In genomic region chr14:20522332-20522731, GRCh38 we compare ENCODE assay signal across 28 cellular contexts. TPM values are rescaled to one million over a fixed set of nuclear protein-coding genes. Genes with fewer than 3 reads are reported as not detected.
"Had no signal": no experiment of that assay in that cellular context is flagged by ENCODE, and none has a peak within 500 bp of the region (broad histone marks: within the 10 kb centered on the region; RNA-seq: fewer than 3 reads in every experiment).

No MANE protein-coding gene starts in this region.

- H3K27ac Mint-ChIP-seq: activated CD4-positive, alpha-beta memory T cell treated with anti-CD3 and anti-CD28 coated beads for 36 hours; activated CD4-positive, alpha-beta T cell treated with anti-CD3 and anti-CD28 coated beads, Interleukin-2, amount 10 ng/mL, durations not matched to agents 7 days and 5 days; activated naive CD4-positive, alpha-beta T cell treated with anti-CD3 and anti-CD28 coated beads for 36 hours; activated naive CD8-positive, alpha-beta T cell; activated T-helper 17 cell treated with anti-CD3 and anti-CD28 coated beads, Interleukin-2, amount 50 U/mL, for 72 hours; T-helper 17 cell had no signal

- H3K36me3 ChIP-seq: brain microvascular endothelial cell, SJSA1 had no signal

- H3K27me3 ChIP-seq: brain microvascular endothelial cell had no signal

- H3K9me3 Mint-ChIP-seq: activated CD4-positive, alpha-beta memory T cell treated with anti-CD3 and anti-CD28 coated beads for 36 hours; activated CD4-positive, alpha-beta T cell treated with anti-CD3 and anti-CD28 coated beads, Interleukin-2, amount 10 ng/mL, durations not matched to agents 7 days and 5 days; activated naive CD4-positive, alpha-beta T cell treated with anti-CD3 and anti-CD28 coated beads for 36 hours; activated T-helper 17 cell treated with anti-CD3 and anti-CD28 coated beads, Interleukin-2, amount 50 U/mL, for 72 hours had no signal

- DNase-seq: activated CD4-positive, alpha-beta memory T cell treated with anti-CD3 and anti-CD28 coated beads for 36 hours; activated CD4-positive, alpha-beta T cell treated with anti-CD3 and anti-CD28 coated beads, Interleukin-2, amount 10 ng/mL, durations not matched to agents 7 days and 5 days; activated CD4-positive, CD25-positive, alpha-beta regulatory T cell; activated CD8-positive, alpha-beta memory T cell treated with anti-CD3 and anti-CD28 coated beads for 24 hours; activated gamma-delta T cell; activated naive CD4-positive, alpha-beta T cell treated with anti-CD3 and anti-CD28 coated beads for 36 hours; activated T-cell treated with anti-CD3 and anti-CD28 coated beads, Interleukin-2, amount 50 U/mL, for 48 hours; brain microvascular endothelial cell; cerebellar nuclear complex; Kasumi-1; KBM-7; NCI-H1105 treated with DMSO at 0.1 percent for 48 hours; NCI-H1436 treated with DMSO at 0.1 percent for 48 hours; NCI-H187; NCI-H2081; NCI-H446; NCI-H524; PC-3; SHP77; T-helper 17 cell; T1000 had no signal

- H3K4me3 ChIP-seq: SJSA1 had no signal

- H3K27ac ChIP-seq: brain microvascular endothelial cell, SJSA1, VCaP had no signal

- FAIRE-seq: RCC 7860 had no signal

- ATAC-seq: activated T-helper 17 cell treated with anti-CD3 and anti-CD28 coated beads, Interleukin-2, amount 50 U/mL, for 72 hours; PC-3; SK-N-SH treated with all-trans-retinoic acid at 6 μM for 48 hours; T-helper 17 cell had no signal

- H3K27me3 Mint-ChIP-seq: activated naive CD8-positive, alpha-beta T cell; activated T-helper 17 cell treated with anti-CD3 and anti-CD28 coated beads, Interleukin-2, amount 50 U/mL, for 72 hours; T-helper 17 cell had no signal

- H3K4me1 ChIP-seq: SJSA1 had no signal

- H3K36me3 Mint-ChIP-seq: activated CD4-positive, alpha-beta memory T cell treated with anti-CD3 and anti-CD28 coated beads for 36 hours; activated naive CD8-positive, alpha-beta T cell had no signal

- H3K4me3 Mint-ChIP-seq: activated CD4-positive, alpha-beta memory T cell treated with anti-CD3 and anti-CD28 coated beads for 36 hours; activated CD4-positive, alpha-beta T cell treated with anti-CD3 and anti-CD28 coated beads, Interleukin-2, amount 10 ng/mL, durations not matched to agents 7 days and 5 days; activated naive CD4-positive, alpha-beta T cell treated with anti-CD3 and anti-CD28 coated beads for 36 hours; activated naive CD8-positive, alpha-beta T cell; activated T-helper 17 cell treated with anti-CD3 and anti-CD28 coated beads, Interleukin-2, amount 50 U/mL, for 72 hours; T-helper 17 cell had no signal

- H3K4me1 Mint-ChIP-seq: activated CD4-positive, alpha-beta T cell treated with anti-CD3 and anti-CD28 coated beads, Interleukin-2, amount 10 ng/mL, durations not matched to agents 7 days and 5 days; activated T-helper 17 cell treated with anti-CD3 and anti-CD28 coated beads, Interleukin-2, amount 50 U/mL, for 72 hours; T-helper 17 cell had no signal

RNA-seq across cellular contexts. Expression of gene RNASE10, which starts 17.0 kb away (rescaled TPM):
- total RNA-seq: PC-3, SJSA1 had no signal

RNA-seq across cellular contexts. Expression of gene RNASE9, which starts 38.5 kb away (rescaled TPM):
- total RNA-seq: activated CD4-positive, alpha-beta memory T cell treated with anti-CD3 and anti-CD28 coated beads for 36 hours; activated CD4-positive, alpha-beta T cell treated with anti-CD3 and anti-CD28 coated beads, Interleukin-2, amount 10 ng/mL, durations not matched to agents 7 days and 5 days; activated naive CD4-positive, alpha-beta T cell treated with anti-CD3 and anti-CD28 coated beads for 36 hours; activated T-helper 17 cell treated with anti-CD3 and anti-CD28 coated beads, Interleukin-2, amount 50 U/mL, for 72 hours; cardiac septum; PC-3; SJSA1; T-helper 17 cell had no signal
